17 cellular contexts compared by ENCODE assay signal in the genomic region with DNA sequence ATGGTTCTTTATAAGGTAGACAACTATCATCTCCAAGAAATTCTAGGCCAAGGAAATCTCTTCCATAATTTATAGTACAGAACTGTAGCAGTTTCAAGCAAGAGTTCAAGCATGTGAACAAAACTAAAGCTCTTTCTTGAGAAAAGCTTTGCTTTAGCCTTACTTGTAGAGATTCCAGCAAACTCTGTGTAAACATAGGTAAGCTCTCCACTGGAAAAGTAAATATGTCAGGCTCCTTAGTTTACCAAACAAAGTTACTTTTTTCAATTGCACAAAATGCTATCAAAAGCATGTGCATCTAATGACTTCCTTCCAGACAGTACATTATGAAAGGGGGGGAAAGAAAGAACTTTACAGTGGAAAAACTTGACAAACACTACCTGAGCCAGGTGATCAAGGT.
DNase-seq lines count a peak whose midpoint lies in the region; ATAC-seq, FAIRE-seq and TF ChIP-seq lines count a peak whose summit lies in the region.
"Had no signal": no experiment of that assay in that cellular context is flagged by ENCODE, and none has a peak within 500 bp of the region (broad histone marks: within the 10 kb centered on the region; RNA-seq: fewer than 3 reads in every experiment).

No MANE protein-coding gene starts in this region.

- no peaks in the 10 kb centered on the region for H3K27me3 ChIP-seq in BLaER1 treated with 17β-estradiol and CSF1 and Interleukin-3, amounts not matched to agents 10 nM and 100 nM
- no peaks in the 10 kb centered on the region for H3K27me3 ChIP-seq in dorsolateral prefrontal cortex
- no peaks in the 10 kb centered on the region for H3K27me3 ChIP-seq in pancreas
- no peaks in the 10 kb centered on the region for H3K27me3 ChIP-seq in uterus
- H3K27me3 ChIP-seq: Peyer's patch had no signal

- H3K9ac ChIP-seq in BLaER1 treated with 17β-estradiol and CSF1 and Interleukin-3, amounts not matched to agents 10 nM and 100 nM = no peak overlapping the region
- H3K9ac ChIP-seq in SK-N-MC (ENCODE audit: insufficient read length) = no peak overlapping the region

- no peak overlapping the region for H3K27ac Mint-ChIP-seq in activated CD8-positive, alpha-beta memory T cell treated with anti-CD3 and anti-CD28 coated beads, Interleukin-2, amount 10 ng/mL, durations not matched to agents 7 days and 5 days

- peaks cover 0 to 26% (median 7%) of the 10 kb centered on the region in 11 experiments; a peak in 7 of 22 replicates for H3K9me3 ChIP-seq in BLaER1 treated with 17β-estradiol and CSF1 and Interleukin-3, amounts not matched to agents 10 nM and 100 nM (replicated peaks in 1 of 11)
- H3K9me3 ChIP-seq in SK-N-MC (ENCODE audit: low read depth, low read length) (no peaks in the 10 kb centered on the region), pancreas (no peaks in the 10 kb centered on the region), uterus (no peaks in the 10 kb centered on the region)
- H3K9me3 ChIP-seq: A549, Peyer's patch had no signal

- H3K4me1 ChIP-seq in BLaER1 treated with 17β-estradiol and CSF1 and Interleukin-3, amounts not matched to agents 10 nM and 100 nM = peaks cover 0 to 51% (median 21%) of the 10 kb centered on the region in 10 experiments; a peak in 15 of 20 replicates
- peaks cover 0 to 7% (median 6%) of the 10 kb centered on the region in 3 donors for H3K4me1 ChIP-seq in pancreas
- no peaks in the 10 kb centered on the region for H3K4me1 ChIP-seq in uterus

- peaks cover 8% of the 10 kb centered on the region for H3K4me1 Mint-ChIP-seq in activated CD8-positive, alpha-beta memory T cell treated with anti-CD3 and anti-CD28 coated beads, Interleukin-2, amount 10 ng/mL, durations not matched to agents 7 days and 5 days

- no peak for FAIRE-seq in pancreas (lab: Jason Lieb, UNC)
- FAIRE-seq in GM12891 (lab: Jason Lieb, UNC) = no peak
- FAIRE-seq: A549 had no signal

- TF ChIP-seq CTCF in dorsolateral prefrontal cortex (IDR thresholded peaks at IDR 0.05 in 54 of 56, conservative IDR thresholded peaks at IDR 0.05 in 2 of 56; ENCODE audit: low read depth in 1 of 56, partially characterized antibody in 56 of 56) (no peak), pancreas (IDR thresholded peaks at IDR 0.05) (no peak), uterus (IDR thresholded peaks at IDR 0.05) (no peak)

- H4K20me1 ChIP-seq in BLaER1 treated with 17β-estradiol and CSF1 and Interleukin-3, amounts not matched to agents 10 nM and 100 nM = peaks cover 4 to 60% (median 23%) of the 10 kb centered on the region in 11 experiments; a peak in 17 of 22 replicates

- no peak overlapping the region for H3K4me3 Mint-ChIP-seq in activated CD8-positive, alpha-beta memory T cell treated with anti-CD3 and anti-CD28 coated beads, Interleukin-2, amount 10 ng/mL, durations not matched to agents 7 days and 5 days
- H3K4me3 Mint-ChIP-seq: CD4-positive, CD25-positive, alpha-beta regulatory T cell had no signal

- H3K4me2 ChIP-seq in BLaER1 treated with 17β-estradiol and CSF1 and Interleukin-3, amounts not matched to agents 10 nM and 100 nM = peak overlapping the region in 7 of 11 experiments; percentile 6 to 73 (median 39); a peak in 10 of 22 replicates
- H3K4me2 ChIP-seq: A549 had no signal

- H3K27ac ChIP-seq in BLaER1 treated with 17β-estradiol and CSF1 and Interleukin-3, amounts not matched to agents 10 nM and 100 nM = peak overlapping the region in 2 of 11 experiments; percentile 1 to 16; a peak in 1 of 22 replicates
- H3K27ac ChIP-seq in SK-N-MC (0 out of 2 replicates have a peak overlapping the region, but pooled peaks have one; percentile 11), dorsolateral prefrontal cortex (peak overlapping the region in 53 of 59 donors; percentile 3 to 96 (median 63)), pancreas (peak overlapping the region in 1 of 4 donors; percentile 42), uterus (no peak overlapping the region)
- H3K27ac ChIP-seq: A549, Peyer's patch had no signal

- ATAC-seq in pancreas (peak in 3 of 4 donors; percentile 24 to 80 (median 47)), left cardiac atrium (no peak)
- no peak for ATAC-seq in activated CD8-positive, alpha-beta memory T cell treated with anti-CD3 and anti-CD28 coated beads, Interleukin-2, amount 10 ng/mL, durations not matched to agents 7 days and 5 days
- ATAC-seq: Right ventricle myocardium inferior had no signal

- DNase-seq in SK-N-MC (ENCODE audit: low read depth, low spot score) (no peak), dorsolateral prefrontal cortex (no peak), pancreas (no peak), uterus (no peak), left cardiac atrium (no peak), GM12891 (ENCODE audit: insufficient read length, low spot score) (no peak)
- no peak for DNase-seq in activated CD8-positive, alpha-beta memory T cell treated with anti-CD3 and anti-CD28 coated beads, Interleukin-2, amount 10 ng/mL, durations not matched to agents 7 days and 5 days
- DNase-seq: CD4-positive, CD25-positive, alpha-beta regulatory T cell; DMS79; IMR-90; Karpas-422; MM.1S; NCI-H1092 treated with DMSO at 0.1 percent for 48 hours; Peyer's patch had no signal

- no peak overlapping the region for H3K4me3 ChIP-seq in BLaER1 treated with 17β-estradiol and CSF1 and Interleukin-3, amounts not matched to agents 10 nM and 100 nM
- H3K4me3 ChIP-seq in SK-N-MC = no peak overlapping the region
- no peak overlapping the region for H3K4me3 ChIP-seq in dorsolateral prefrontal cortex
- H3K4me3 ChIP-seq in pancreas = no peak overlapping the region
- H3K4me3 ChIP-seq in uterus = no peak overlapping the region
- H3K4me3 ChIP-seq: A549, Peyer's patch had no signal

- H3K36me3 Mint-ChIP-seq in activated CD8-positive, alpha-beta memory T cell treated with anti-CD3 and anti-CD28 coated beads, Interleukin-2, amount 10 ng/mL, durations not matched to agents 7 days and 5 days = no peaks in the 10 kb centered on the region

- TF ChIP-seq POLR2A in uterus (IDR thresholded peaks at IDR 0.05) = no peak
- TF ChIP-seq POLR2A in GM12891 (IDR thresholded peaks at IDR 0.05; ENCODE audit: low read depth, low read length) = no peak

- CTCF ChIA-PET in activated CD8-positive, alpha-beta memory T cell treated with anti-CD3 and anti-CD28 coated beads, Interleukin-2, amount 10 ng/mL, durations not matched to agents 7 days and 5 days (lab: Charles Lee) = interaction anchor here (1.0 to 1.5 kb wide), 4 partner anchors 10 to 94 kb away, joined by 3 to 5 read pairs (median 4); no protein-coding TSS in a partner anchor

- intact Hi-C loops in dorsolateral prefrontal cortex (cut with DNase I) (loop anchor here in 1 of 2 donors (5.0 kb wide), 1 partner anchor 124 kb away; a partner anchor contains a TSS), pancreas (cut with DNase I) (no loop called here), uterus (cut with DNase I; ENCODE audit: low total_unique reads) (no loop called here), left cardiac atrium (cut with DNase I) (no loop called here)

- no peaks in the 10 kb centered on the region for H3K27me3 Mint-ChIP-seq in activated CD8-positive, alpha-beta memory T cell treated with anti-CD3 and anti-CD28 coated beads, Interleukin-2, amount 10 ng/mL, durations not matched to agents 7 days and 5 days
- H3K27me3 Mint-ChIP-seq: CD4-positive, CD25-positive, alpha-beta regulatory T cell had no signal

- H3K9me3 Mint-ChIP-seq in activated CD8-positive, alpha-beta memory T cell treated with anti-CD3 and anti-CD28 coated beads, Interleukin-2, amount 10 ng/mL, durations not matched to agents 7 days and 5 days (ENCODE audit: low read depth) = no peaks in the 10 kb centered on the region
- H3K9me3 Mint-ChIP-seq: CD4-positive, CD25-positive, alpha-beta regulatory T cell had no signal

- H3K36me3 ChIP-seq in BLaER1 treated with 17β-estradiol and CSF1 and Interleukin-3, amounts not matched to agents 10 nM and 100 nM = peaks cover 0 to 34% (median 0%) of the 10 kb centered on the region in 11 experiments; a peak in 6 of 22 replicates
- H3K36me3 ChIP-seq in SK-N-MC (ENCODE audit: insufficient read depth, low read length) (no peaks in the 10 kb centered on the region), pancreas (no peaks in the 10 kb centered on the region), uterus (no peaks in the 10 kb centered on the region)
- H3K36me3 ChIP-seq: Peyer's patch had no signal

TF ChIP-seq in GM12891, 5 proteins besides CTCF, POLR2A, EP300 and RAD21:
- TF ChIP-seq POU2F2 (IDR thresholded peaks at IDR 0.05; ENCODE audit: low read depth, low read length) (no peak), PAX5 (IDR thresholded peaks at IDR 0.05; ENCODE audit: insufficient read depth, low read length, severe bottlenecking) (no peak), SPI1 (IDR thresholded peaks at IDR 0.05; ENCODE audit: low read depth, low read length) (no peak), TAF1 (IDR thresholded peaks at IDR 0.05; ENCODE audit: low read depth, low read length) (no peak), POLR2AphosphoS5 (IDR thresholded peaks at IDR 0.05; ENCODE audit: low read depth, low read length) (no peak)
TF ChIP-seq in GM12891: peak in this region for 0.

Comparison
In these comparisons a context has a peak if more than half of its experiments do, and no peak if none do; other contexts are left out.
1. H3K27ac ChIP-seq: peak in SK-N-MC (single experiment) and dorsolateral prefrontal cortex (53 of 59); none in uterus (0 of 2).
2. ATAC-seq: peak in pancreas (3 of 4); none in activated CD8-positive, alpha-beta memory T cell treated with anti-CD3 and anti-CD28 coated beads, Interleukin-2, amount 10 ng/mL, durations not matched to agents 7 days and 5 days (single experiment) and left cardiac atrium (0 of 2).